Comparison of ENCODE assay signal across 11 cellular contexts in the genomic region with DNA sequence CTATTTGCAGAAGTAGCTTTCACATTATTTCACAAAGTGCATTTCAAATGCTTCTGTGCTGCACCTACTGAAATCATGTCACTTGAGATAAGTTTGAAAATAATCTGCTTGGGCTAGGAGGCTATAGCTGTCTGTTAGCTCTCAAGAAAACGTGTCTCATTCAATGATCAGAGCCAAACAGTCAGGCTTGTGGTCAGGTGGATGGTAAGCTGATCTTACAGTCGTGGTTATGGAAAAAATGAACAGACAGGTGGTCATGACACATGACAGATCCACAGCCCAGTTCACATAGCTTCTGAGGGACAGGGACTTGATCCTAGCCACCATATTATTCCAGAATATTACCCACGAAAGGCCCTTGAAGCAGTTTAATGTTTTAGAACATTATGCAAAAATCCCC. TPM values are rescaled to one million over a fixed set of nuclear protein-coding genes. Genes with fewer than 3 reads are reported as not detected.
DNase-seq lines count a peak whose midpoint lies in the region; ATAC-seq, FAIRE-seq and TF ChIP-seq lines count a peak whose summit lies in the region.
"Had no signal": no experiment of that assay in that cellular context is flagged by ENCODE, and none has a peak within 500 bp of the region (broad histone marks: within the 10 kb centered on the region; RNA-seq: fewer than 3 reads in every experiment).

No MANE protein-coding gene starts in this region.

- DNase-seq in COLO668 (lab: John Stamatoyannopoulos, UW; ENCODE audit: unreplicated experiment) (peak; percentile 9), H54 (ENCODE audit: insufficient read length, low spot score) (no peak), SW480 (ENCODE audit: low spot score) (peak; percentile 75), iris pigment epithelial cell (ENCODE audit: low read depth) (peak; percentile 66), HT-29 (ENCODE audit: low spot score) (no peak), inferior parietal cortex (ENCODE audit: extremely low spot score) (no peak)
- DNase-seq: NCI-H1930; nephron progenitor cell; stimulated activated CD4-positive, alpha-beta T cell treated with anti-CD3 and anti-CD28 coated beads, Interleukin-2, amount 100 ng/mL, for 24 hours had no signal

- FAIRE-seq in H54 (lab: Jason Lieb, UNC) = peak; percentile 91
- FAIRE-seq: GM12891 had no signal

- ATAC-seq in HG03432 (IDR thresholded peaks at IDR 0.05; ENCODE audit: unreplicated experiment) = no peak

- no peak for TF ChIP-seq POLR2A in H54 (IDR thresholded peaks at IDR 0.05; ENCODE audit: low read depth, low read length)

RNA-seq across cellular contexts. Expression of gene RFX8, which starts 26.5 kb away (rescaled TPM):
- total RNA-seq in HT-29 (2014; rRNA removed; shearing (Covaris generic)) = not detected in 2 replicates

Comparison
In these comparisons a context has a peak if more than half of its experiments do, and no peak if none do; other contexts are left out.
1. DNase-seq: peak in COLO668 (single experiment), SW480 (single experiment) and iris pigment epithelial cell (single experiment); none in H54 (single experiment), HT-29 (single experiment) and inferior parietal cortex (single experiment).